Comparison of ENCODE assay signal across 8 cellular contexts in genomic region chr18:61972389-61973264, GRCh38.
DNase-seq lines count a peak whose midpoint lies in the region; ATAC-seq and TF ChIP-seq lines count a peak whose summit lies in the region.

No MANE protein-coding gene starts in this region.

- no peak overlapping the region; the same call in 1 of the 2 replicates for H2AFZ ChIP-seq in SK-N-SH (ENCODE audit: low read depth)

- peak; percentile 78 for ATAC-seq in GM19372 (IDR thresholded peaks at IDR 0.05; ENCODE audit: low read depth, unreplicated experiment)
- peak; percentile 94 for ATAC-seq in HG03342 (IDR thresholded peaks at IDR 0.05; ENCODE audit: unreplicated experiment)

- TF ChIP-seq EP300 in sigmoid colon (IDR thresholded peaks at IDR 0.05) (no peak), SK-N-SH (IDR thresholded peaks at IDR 0.05; ENCODE audit: borderline replicate concordance in 1 of 2, low read depth in 1 of 2, low read length in 1 of 2) (no peak)

- WGBS in sigmoid colon, 2 donors, result 73% methylated on average over 4 of the region's 4 CpGs
- WGBS in SK-N-SH (ENCODE audit: low lambda C conversion rate), result 86% methylated on average over 4 of the region's 4 CpGs

- TF ChIP-seq RAD21 in SK-N-SH (IDR thresholded peaks at IDR 0.05; ENCODE audit: low read length), result no peak

- intact Hi-C loops in sigmoid colon (cut with DNase I), result no loop called here

- DNase-seq in SKM-1 treated with dmso at 0.1 percent for 144 hours (lab: John Stamatoyannopoulos, UW; ENCODE audit: unreplicated experiment) (peak; percentile 79), sigmoid colon (no peak), T-helper 1 cell (no peak), SK-N-SH (no peak), NCI-H1048 (lab: John Stamatoyannopoulos, UW) (no peak)

- POLR2A ChIA-PET in SK-N-SH (lab: Yijun Ruan, JAX), result no interaction called here

- H3K9me2 ChIP-seq in SK-N-SH, result no peaks in the 10 kb centered on the region

- H3K27me3 ChIP-seq in BLaER1 (no peaks in the 10 kb centered on the region), sigmoid colon (no peaks in the 10 kb centered on the region), SK-N-SH (ENCODE audit: insufficient read depth) (no peaks in the 10 kb centered on the region)

- peak overlapping the region; percentile 68 for H3K27ac ChIP-seq in BLaER1
- H3K27ac ChIP-seq in sigmoid colon, result no peak overlapping the region
- no peak overlapping the region for H3K27ac ChIP-seq in SK-N-SH (ENCODE audit: low read depth in 2 of 2, low read length in 1 of 2)

- no peak for TF ChIP-seq POLR2A in sigmoid colon (IDR thresholded peaks at IDR 0.05)

- peaks cover 18% of the 10 kb centered on the region for H3K4me1 ChIP-seq in BLaER1
- H3K4me1 ChIP-seq in sigmoid colon, result peaks cover 0 to 18% (median 7%) of the 10 kb centered on the region in 4 donors
- no peaks in the 10 kb centered on the region for H3K4me1 ChIP-seq in SK-N-SH (ENCODE audit: control insufficient read depth in 1 of 2, insufficient read depth in 2 of 2, low read depth in 1 of 2, low read length in 1 of 2)

- no peak overlapping the region for H3K4me3 ChIP-seq in BLaER1
- H3K4me3 ChIP-seq in sigmoid colon, result no peak overlapping the region
- H3K4me3 ChIP-seq in SK-N-SH (ENCODE audit: low read depth in 2 of 2, low read length in 1 of 2), result no peak overlapping the region

- H4K20me1 ChIP-seq in BLaER1 (no peaks in the 10 kb centered on the region), SK-N-SH (ENCODE audit: insufficient read depth) (no peaks in the 10 kb centered on the region)

- peaks cover 6% of the 10 kb centered on the region for H3F3A ChIP-seq in SK-N-SH (replicated peaks; ENCODE audit: insufficient read depth)

- CTCF ChIA-PET in SK-N-SH (lab: Yijun Ruan, JAX), result no interaction called here

- H3K9ac ChIP-seq in BLaER1 (no peak overlapping the region), SK-N-SH (no peak overlapping the region)

- TF ChIP-seq CTCF in sigmoid colon (IDR thresholded peaks at IDR 0.05) (no peak), SK-N-SH (IDR thresholded peaks at IDR 0.05) (no peak)

- H3K9me3 ChIP-seq in BLaER1, result no peaks in the 10 kb centered on the region
- peaks cover 0 to 2% (median 0%) of the 10 kb centered on the region in 4 donors for H3K9me3 ChIP-seq in sigmoid colon
- H3K9me3 ChIP-seq in SK-N-SH, result no peaks in the 10 kb centered on the region

- H3K79me2 ChIP-seq in SK-N-SH (ENCODE audit: insufficient read depth), result no peaks in the 10 kb centered on the region

- H3K4me2 ChIP-seq in BLaER1, result peak overlapping the region; percentile 51
- no peak overlapping the region for H3K4me2 ChIP-seq in SK-N-SH

- H3K36me3 ChIP-seq in BLaER1 (no peaks in the 10 kb centered on the region), sigmoid colon (no peaks in the 10 kb centered on the region), SK-N-SH (replicated peaks in 1 of 2; ENCODE audit: control insufficient read depth in 1 of 2, insufficient read depth in 2 of 2, low read length in 1 of 2) (no peaks in the 10 kb centered on the region)

TF ChIP-seq in SK-N-SH, 30 proteins besides CTCF, POLR2A, EP300 and RAD21:
- TF ChIP-seq JUND (IDR thresholded peaks at IDR 0.05), result no peak
- no peak for TF ChIP-seq FOXM1 (IDR thresholded peaks at IDR 0.05; ENCODE audit: low read depth)
- TF ChIP-seq, protein P1, sequence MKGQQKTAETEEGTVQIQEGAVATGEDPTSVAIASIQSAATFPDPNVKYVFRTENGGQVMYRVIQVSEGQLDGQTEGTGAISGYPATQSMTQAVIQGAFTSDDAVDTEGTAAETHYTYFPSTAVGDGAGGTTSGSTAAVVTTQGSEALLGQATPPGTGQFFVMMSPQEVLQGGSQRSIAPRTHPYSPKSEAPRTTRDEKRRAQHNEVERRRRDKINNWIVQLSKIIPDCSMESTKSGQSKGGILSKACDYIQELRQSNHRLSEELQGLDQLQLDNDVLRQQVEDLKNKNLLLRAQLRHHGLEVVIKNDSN (IDR thresholded peaks at IDR 0.05; ENCODE audit: borderline replicate concordance, low read depth), result no peak
- no peak for TF ChIP-seq NRF1 (IDR thresholded peaks at IDR 0.05; ENCODE audit: low read depth, low read length)
- TF ChIP-seq ELF1 (IDR thresholded peaks at IDR 0.05), result no peak
- TF ChIP-seq CHD2 (IDR thresholded peaks at IDR 0.05; ENCODE audit: low read length, partially characterized antibody), result no peak
- TF ChIP-seq TCF12 (IDR thresholded peaks at IDR 0.05), result no peak
- no peak for TF ChIP-seq MEF2A (IDR thresholded peaks at IDR 0.05; ENCODE audit: borderline replicate concordance, low read depth)
- TF ChIP-seq YY1 (IDR thresholded peaks at IDR 0.05; ENCODE audit: low read depth), result no peak
- TF ChIP-seq RCOR1 (IDR thresholded peaks at IDR 0.05; ENCODE audit: low read length), result no peak
- TF ChIP-seq MXI1 (IDR thresholded peaks at IDR 0.05; ENCODE audit: low read depth, low read length), result no peak
- TF ChIP-seq FOSL2 (IDR thresholded peaks at IDR 0.05; ENCODE audit: borderline replicate concordance, low read depth), result no peak
- TF ChIP-seq SMC3 (IDR thresholded peaks at IDR 0.05; ENCODE audit: low read depth, low read length), result no peak
- TF ChIP-seq TEAD4 (IDR thresholded peaks at IDR 0.05; ENCODE audit: borderline replicate concordance, insufficient read depth), result no peak
